Comparison of ENCODE assay signal across 28 cellular contexts in genomic region chr11:375065-376025, GRCh38. TPM values are rescaled to one million over a fixed set of nuclear protein-coding genes. Genes with fewer than 3 reads are reported as not detected.
"Had no signal": no experiment of that assay in that cellular context is flagged by ENCODE, and none has a peak within 500 bp of the region (broad histone marks: within the 10 kb centered on the region; RNA-seq: fewer than 3 reads in every experiment).

No MANE protein-coding gene starts in this region.

- H3K36me3 ChIP-seq: breast epithelium, left lung, neutrophil, ovary, sigmoid colon, thyroid gland, upper lobe of left lung, vagina had no signal

- H3K4me3 ChIP-seq: breast epithelium, left lung, mucosa of descending colon, ovary, sigmoid colon, thyroid gland, upper lobe of left lung, vagina had no signal

- ATAC-seq: activated CD4-positive, alpha-beta T cell treated with anti-CD3 and anti-CD28 coated beads for 36 hours; activated T-helper 17 cell treated with anti-CD3 and anti-CD28 coated beads, Interleukin-2, amount 50 U/mL, for 72 hours; left lung; mucosa of descending colon; natural killer cell treated with Interleukin-12 subunit alpha and Interleukin-12 subunit beta and Interleukin-15 and Interleukin-18, amount 100 ng/mL, for 72 hours had no signal

- H3K4me1 ChIP-seq: breast epithelium, left lung, sigmoid colon, thyroid gland, upper lobe of left lung, vagina had no signal

- H3K27me3 ChIP-seq: breast epithelium, ovary, thyroid gland, vagina had no signal

- H3K27ac ChIP-seq: breast epithelium, left lung, neutrophil, ovary, thyroid gland, upper lobe of left lung, vagina had no signal

- DNase-seq: activated CD4-positive, alpha-beta T cell treated with anti-CD3 and anti-CD28 coated beads for 36 hours; activated CD4-positive, alpha-beta T cell treated with anti-CD3 and anti-CD28 coated beads, Interleukin-2, amount 50 U/mL, for 4 hours; activated CD4-positive, CD25-positive, alpha-beta regulatory T cell; activated CD8-positive, alpha-beta memory T cell treated with anti-CD3 and anti-CD28 coated beads, Interleukin-2, amount 50 U/mL, for 4 hours; activated gamma-delta T cell treated with Interleukin-2 at 50 U/mL for 16 hours; activated naive CD4-positive, alpha-beta T cell treated with anti-CD3 and anti-CD28 coated beads, Interleukin-2, amount 50 U/mL, for 16 hours; activated T-cell treated with anti-CD3 and anti-CD28 coated beads, Interleukin-2, amount 50 U/mL, for 1 hour; amniotic stem cell; dermis blood vessel endothelial cell; effector CD4-positive, alpha-beta T cell; mucosa of descending colon; sigmoid colon; small intestine; stimulated activated CD4-positive, alpha-beta T cell treated with anti-CD3 and anti-CD28 coated beads, Interleukin-4, amount 100 ng/mL, for 24 hours; stimulated activated naive CD8-positive, alpha-beta T cell treated with anti-CD3 and anti-CD28 coated beads, Interleukin-15, amount 100 ng/mL, for 72 hours; substantia nigra; thyroid gland had no signal

- H3K9me3 ChIP-seq: breast epithelium, left lung, mucosa of descending colon, neutrophil, ovary, sigmoid colon, thyroid gland, upper lobe of left lung, vagina had no signal

RNA-seq across cellular contexts. Expression of gene B4GALNT4, which starts 6.0 kb away (rescaled TPM):
- total RNA-seq: mesenteric fat pad had no signal

RNA-seq across cellular contexts. Expression of gene PKP3, which starts 18.7 kb away (rescaled TPM):
- total RNA-seq: activated T-helper 17 cell treated with anti-CD3 and anti-CD28 coated beads, Interleukin-2, amount 50 U/mL, for 72 hours; frontal cortex; natural killer cell treated with Interleukin-12 subunit alpha and Interleukin-12 subunit beta and Interleukin-15 and Interleukin-18, amount 100 ng/mL, for 72 hours; T-helper 1 cell treated with Interleukin-12 subunit alpha and Interleukin-12 subunit beta and Interleukin-4 antibody, amounts not matched to agents 30 ng/mL and 1 ng/mL, for 36 hours had no signal
